Comparison of ENCODE assay signal across 10 cellular contexts in the genomic region with DNA sequence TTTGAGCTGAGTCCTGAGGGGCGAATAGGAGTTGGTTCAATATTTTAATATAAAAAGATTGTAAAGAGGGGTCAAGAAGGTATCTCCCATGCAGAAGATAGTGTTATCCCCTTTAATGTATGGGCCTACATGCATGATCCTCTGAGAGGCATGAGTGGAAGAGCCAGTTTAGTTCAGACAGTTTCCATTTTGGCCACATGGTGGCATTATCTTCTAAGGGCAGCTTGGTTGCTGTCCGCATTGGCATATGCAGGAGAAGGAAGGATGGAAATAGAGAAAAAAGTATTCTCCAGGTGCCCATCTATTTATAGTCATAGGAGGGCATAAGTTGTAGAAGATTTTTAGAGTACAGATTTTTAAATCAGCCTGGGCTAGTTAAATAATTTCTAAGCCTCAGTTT. TPM values are rescaled to one million over a fixed set of nuclear protein-coding genes. Genes with fewer than 3 reads are reported as not detected.
DNase-seq lines count a peak whose midpoint lies in the region; ATAC-seq, FAIRE-seq and TF ChIP-seq lines count a peak whose summit lies in the region.
"Had no signal": no experiment of that assay in that cellular context is flagged by ENCODE, and none has a peak within 500 bp of the region (broad histone marks: within the 10 kb centered on the region; RNA-seq: fewer than 3 reads in every experiment).

No MANE protein-coding gene starts in this region.

- H3K4me1 ChIP-seq in vagina (peaks cover 46% of the 10 kb centered on the region), pancreas (peaks cover 0 to 4% (median 0%) of the 10 kb centered on the region in 3 donors)

- H3K4me1 Mint-ChIP-seq in osteocyte (ENCODE audit: unreplicated experiment), result peaks cover 55% of the 10 kb centered on the region

- H3K9me3 ChIP-seq in vagina, result no peaks in the 10 kb centered on the region
- no peaks in the 10 kb centered on the region for H3K9me3 ChIP-seq in pancreas

- no peak overlapping the region for H3K4me3 Mint-ChIP-seq in osteocyte (ENCODE audit: unreplicated experiment)
- H3K4me3 Mint-ChIP-seq: memory B cell had no signal

- H3K9me3 Mint-ChIP-seq in osteocyte (ENCODE audit: unreplicated experiment), result peaks cover 7% of the 10 kb centered on the region

- no peak overlapping the region for H3K27ac Mint-ChIP-seq in osteocyte (ENCODE audit: unreplicated experiment)
- H3K27ac Mint-ChIP-seq: memory B cell had no signal

- FAIRE-seq in pancreas (lab: Jason Lieb, UNC), result no peak

- no peak overlapping the region for H3K4me3 ChIP-seq in LNCaP clone FGC (ENCODE audit: low read depth, low read length)
- H3K4me3 ChIP-seq in astrocyte of the spinal cord (ENCODE audit: low read depth, low read length), result no peak overlapping the region
- no peak overlapping the region for H3K4me3 ChIP-seq in vagina
- no peak overlapping the region for H3K4me3 ChIP-seq in pancreas

- 95 to 98% methylated on average over 2 of the region's 2 CpGs for WGBS in pancreas, 2 donors

- H3K27me3 ChIP-seq in vagina, result no peaks in the 10 kb centered on the region
- H3K27me3 ChIP-seq in pancreas, result no peaks in the 10 kb centered on the region

- TF ChIP-seq POLR2A in vagina (IDR thresholded peaks at IDR 0.05), result no peak

- DNase-seq in NCI-H2227 (lab: John Stamatoyannopoulos, UW; ENCODE audit: unreplicated experiment) (peak; percentile 38), NCI-H2227 treated with DMSO at 0.1 percent for 48 hours (lab: John Stamatoyannopoulos, UW) (no peak), LNCaP clone FGC (ENCODE audit: low read depth) (no peak), astrocyte of the spinal cord (ENCODE audit: low read depth, low spot score) (no peak), osteocyte (ENCODE audit: extremely low spot score, unreplicated experiment) (no peak), vagina (ENCODE audit: extremely low spot score in 2 of 2) (no peak), pancreas (no peak)
- no peak for DNase-seq in stimulated activated naive CD4-positive, alpha-beta T cell treated with Interleukin-2 at 50 U/mL for 16 hours (lab: John Stamatoyannopoulos, UW)
- DNase-seq: DMS153 had no signal

- intact Hi-C loops in vagina (cut with DNase I), result no loop called here
- intact Hi-C loops in pancreas (cut with DNase I), result loop anchor here in 2 of 3 donors (5.0 to 10.0 kb wide), 4 partner anchors 110 to 200 kb away; no protein-coding TSS in a partner anchor

- peaks cover 27% of the 10 kb centered on the region for H3K36me3 Mint-ChIP-seq in osteocyte (ENCODE audit: unreplicated experiment)

- H3K36me3 ChIP-seq in vagina (peaks cover 0 to 8% of the 10 kb centered on the region in 2 donors), pancreas (no peaks in the 10 kb centered on the region)

- no peak overlapping the region for H3K27ac ChIP-seq in vagina
- H3K27ac ChIP-seq in pancreas, result no peak overlapping the region

- in situ Hi-C loops in astrocyte of the spinal cord (cut with HindIII; ENCODE audit: low sequenced_read_pairs), result no loop called here

- H3K27me3 Mint-ChIP-seq in osteocyte (ENCODE audit: unreplicated experiment), result no peaks in the 10 kb centered on the region
- H3K27me3 Mint-ChIP-seq: memory B cell had no signal

- ATAC-seq in pancreas, result no peak

- peak; percentile 41 for TF ChIP-seq CTCF in LNCaP clone FGC (IDR thresholded peaks at IDR 0.05; ENCODE audit: control insufficient read depth, extremely low read depth, insufficient read depth)
- peak; percentile 51 for TF ChIP-seq CTCF in astrocyte of the spinal cord (IDR thresholded peaks at IDR 0.05; ENCODE audit: low read depth, low read length)
- TF ChIP-seq CTCF in osteocyte (IDR thresholded peaks at IDR 0.05), result peak; percentile 54
- peak in 1 of 3 experiments; percentile 16 for TF ChIP-seq CTCF in vagina (IDR thresholded peaks at IDR 0.05)
- TF ChIP-seq CTCF in pancreas (IDR thresholded peaks at IDR 0.05), result no peak

RNA-seq across cellular contexts. Expression of a gene that starts 5.4 kb away (rescaled TPM):
- total RNA-seq in osteocyte (36.5 and 39.1 TPM in 2 replicates), vagina (43.0 TPM), pancreas (10 to 100 TPM in 2 of 6 donors, 1 to 10 TPM in 4; 5.1 to 12.2 (median 9.6) TPM)
- polyA plus RNA-seq in pancreas, result 1 to 10 TPM; 2.9 to 4.9 TPM

Comparison
In these comparisons a context has a peak if more than half of its experiments do, and no peak if none do; other contexts are left out.
1. CTCF ChIP-seq: peak in LNCaP clone FGC (single experiment), astrocyte of the spinal cord (single experiment) and osteocyte (single experiment); none in pancreas (0 of 4).